8 cellular contexts compared by ENCODE assay signal in genomic region chr9:89312154-89312616, GRCh38. TPM values are rescaled to one million over a fixed set of nuclear protein-coding genes. Genes with fewer than 3 reads are reported as not detected.
DNase-seq lines count a peak whose midpoint lies in the region; TF ChIP-seq lines count a peak whose summit lies in the region.

No MANE protein-coding gene starts in this region.

- TF ChIP-seq CTCF in HEK293 (tag by site-specific recombination; IDR thresholded peaks at IDR 0.05) (no peak), tibial artery (IDR thresholded peaks at IDR 0.05) (no peak)

- H3K36me3 ChIP-seq in HEK293 (ENCODE audit: control insufficient read depth in 2 of 2, insufficient read depth in 1 of 2, low read length in 2 of 2) (peaks cover 11 to 49% of the 10 kb centered on the region in 2 experiments; a peak in 2 of 3 replicates), iPS-18a (ENCODE audit: control insufficient read depth, low read depth, low read length) (peaks cover 30% of the 10 kb centered on the region), tibial artery (no peaks in the 10 kb centered on the region)

- H3K27me3 ChIP-seq in iPS-18a (ENCODE audit: control insufficient read depth, insufficient read depth, low read length) (no peaks in the 10 kb centered on the region), tibial artery (no peaks in the 10 kb centered on the region)

- POLR2A ChIA-PET in HEK293 (lab: Yijun Ruan, JAX), result interaction anchor here (1.2 to 2.1 kb wide), 3 partner anchors 11 to 293 kb away, joined by 3 to 4 read pairs (median 4); partner anchors contain the start of gene GADD45G
- POLR2A ChIA-PET in activated CD4-positive, alpha-beta memory T cell treated with anti-CD3 and anti-CD28 coated beads, Interleukin-2, amount 10 ng/mL, durations not matched to agents 7 days and 5 days (lab: Charles Lee), result interaction anchor here (0.7 to 2.7 kb wide), 24 partner anchors 10 to 431 kb away, joined by 3 to 10 read pairs (median 4); partner anchors contain the start of gene GADD45G

- H3K4me1 ChIP-seq in HEK293 (ENCODE audit: control insufficient read depth, insufficient read depth, low read length) (peaks cover 5% of the 10 kb centered on the region; the same call in 1 of the 2 replicates), iPS-18a (ENCODE audit: control insufficient read depth, low read depth, low read length) (peaks cover 29% of the 10 kb centered on the region), tibial artery (peaks cover 0 to 22% (median 17%) of the 10 kb centered on the region in 4 donors)

- peak overlapping the region; percentile 96 for H3K9ac ChIP-seq in iPS-18a (ENCODE audit: low read length)

- peaks cover 66% of the 10 kb centered on the region for H3K36me3 Mint-ChIP-seq in activated CD4-positive, alpha-beta memory T cell treated with anti-CD3 and anti-CD28 coated beads, Interleukin-2, amount 10 ng/mL, durations not matched to agents 7 days and 5 days (ENCODE audit: low read depth)

- H3K9me3 Mint-ChIP-seq in activated CD4-positive, alpha-beta memory T cell treated with anti-CD3 and anti-CD28 coated beads, Interleukin-2, amount 10 ng/mL, durations not matched to agents 7 days and 5 days, result no peaks in the 10 kb centered on the region

- H3K9me3 ChIP-seq in HEK293 (ENCODE audit: control insufficient read depth, insufficient read depth, low read depth, low read length) (no peaks in the 10 kb centered on the region), iPS-18a (ENCODE audit: control insufficient read depth, low read depth, low read length) (no peaks in the 10 kb centered on the region), tibial artery (no peaks in the 10 kb centered on the region)

- intact Hi-C loops in tibial artery (cut with DNase I; ENCODE audit: low total_unique reads) (no loop called here), posterior vena cava (cut with DNase I) (no loop called here)

- no peak overlapping the region for H3K27ac ChIP-seq in HEK293 (ENCODE audit: extremely low read depth, low read depth, low read length)
- H3K27ac ChIP-seq in iPS-18a (ENCODE audit: low read length), result peak overlapping the region; percentile 81
- no peak overlapping the region for H3K27ac ChIP-seq in tibial artery

- H3K27ac Mint-ChIP-seq in activated CD4-positive, alpha-beta memory T cell treated with anti-CD3 and anti-CD28 coated beads, Interleukin-2, amount 10 ng/mL, durations not matched to agents 7 days and 5 days, result peak overlapping the region; percentile 98

- H3K27me3 Mint-ChIP-seq in activated CD4-positive, alpha-beta memory T cell treated with anti-CD3 and anti-CD28 coated beads, Interleukin-2, amount 10 ng/mL, durations not matched to agents 7 days and 5 days, result no peaks in the 10 kb centered on the region

- H3K4me1 Mint-ChIP-seq in activated CD4-positive, alpha-beta memory T cell treated with anti-CD3 and anti-CD28 coated beads, Interleukin-2, amount 10 ng/mL, durations not matched to agents 7 days and 5 days, result peaks cover 58% of the 10 kb centered on the region

- CTCF ChIA-PET in HEK293 (lab: Yijun Ruan, JAX), result no interaction called here
- CTCF ChIA-PET in activated CD4-positive, alpha-beta memory T cell treated with anti-CD3 and anti-CD28 coated beads, Interleukin-2, amount 10 ng/mL, durations not matched to agents 7 days and 5 days (lab: Charles Lee), result no interaction called here

- peak overlapping the region; percentile 95 for H3K4me3 ChIP-seq in HEK293 (ENCODE audit: low read depth, low read length)
- H3K4me3 ChIP-seq in iPS-18a (ENCODE audit: low read length), result peak overlapping the region; percentile 100
- peak overlapping the region; percentile 82 to 91 for H3K4me3 ChIP-seq in tibial artery

- DNase-seq in AML-193 (lab: John Stamatoyannopoulos, UW) (peak; percentile 35 to 43), tibial artery (no peak), NCI-H1048 (lab: John Stamatoyannopoulos, UW) (no peak), posterior vena cava (ENCODE audit: low spot score) (no peak), SKM-1 treated with dmso at 0.1 percent for 144 hours (lab: John Stamatoyannopoulos, UW; ENCODE audit: unreplicated experiment) (no peak)
- peak; percentile 25 for DNase-seq in activated CD4-positive, alpha-beta memory T cell treated with anti-CD3 and anti-CD28 coated beads, Interleukin-2, amount 10 ng/mL, durations not matched to agents 7 days and 5 days

- peak overlapping the region; percentile 95 for H3K4me3 Mint-ChIP-seq in activated CD4-positive, alpha-beta memory T cell treated with anti-CD3 and anti-CD28 coated beads, Interleukin-2, amount 10 ng/mL, durations not matched to agents 7 days and 5 days

TF ChIP-seq in HEK293, 187 proteins besides CTCF, POLR2A, EP300 and RAD21:
- TF ChIP-seq PRDM10 (tag by site-specific recombination; IDR thresholded peaks at IDR 0.05) (peak; percentile 73), PRDM6 (tag by site-specific recombination; IDR thresholded peaks at IDR 0.05) (no peak), ZNF350 (tag by site-specific recombination; IDR thresholded peaks at IDR 0.05) (no peak), ZBTB11 (tag by site-specific recombination; conservative IDR thresholded peaks at IDR 0.05; ENCODE audit: low read depth) (no peak)
TF ChIP-seq in HEK293: peak in this region for 1.

RNA-seq across cellular contexts. Expression of gene CKS2, which starts 1.2 kb away (rescaled TPM):
- total RNA-seq in activated CD4-positive, alpha-beta memory T cell treated with anti-CD3 and anti-CD28 coated beads, Interleukin-2, amount 10 ng/mL, durations not matched to agents 7 days and 5 days, result 100 to 1,000 TPM; 175 to 180 TPM
- total RNA-seq in posterior vena cava, result 1 to 10 TPM; 4.1 to 4.3 TPM

RNA-seq across cellular contexts. Expression of gene SECISBP2, which starts 6.1 kb away (rescaled TPM):
- 10 to 100 TPM; 35.2 to 35.7 TPM for total RNA-seq in activated CD4-positive, alpha-beta memory T cell treated with anti-CD3 and anti-CD28 coated beads, Interleukin-2, amount 10 ng/mL, durations not matched to agents 7 days and 5 days
- 10 to 100 TPM; 35.2 to 36.3 TPM for total RNA-seq in posterior vena cava

Comparison
In these comparisons a context has a peak if more than half of its experiments do, and no peak if none do; other contexts are left out.
1. DNase-seq: peak in AML-193 (2 of 2) and activated CD4-positive, alpha-beta memory T cell treated with anti-CD3 and anti-CD28 coated beads, Interleukin-2, amount 10 ng/mL, durations not matched to agents 7 days and 5 days (single experiment); none in tibial artery (0 of 2), NCI-H1048 (single experiment), posterior vena cava (single experiment) and SKM-1 treated with dmso at 0.1 percent for 144 hours (single experiment).
2. RNA of gene CKS2, which starts 1.2 kb away (total RNA-seq): 175 to 180 TPM in activated CD4-positive, alpha-beta memory T cell treated with anti-CD3 and anti-CD28 coated beads, Interleukin-2, amount 10 ng/mL, durations not matched to agents 7 days and 5 days; 4.1 to 4.3 TPM in posterior vena cava; every median in the first group is over 10 times any median in the second.
3. Peak in every context shown above with its lines, with median percentiles within 50 percentile points of each other: H3K4me3 ChIP-seq.